ENCODE assay signal across 1 cellular context in the genomic region with DNA sequence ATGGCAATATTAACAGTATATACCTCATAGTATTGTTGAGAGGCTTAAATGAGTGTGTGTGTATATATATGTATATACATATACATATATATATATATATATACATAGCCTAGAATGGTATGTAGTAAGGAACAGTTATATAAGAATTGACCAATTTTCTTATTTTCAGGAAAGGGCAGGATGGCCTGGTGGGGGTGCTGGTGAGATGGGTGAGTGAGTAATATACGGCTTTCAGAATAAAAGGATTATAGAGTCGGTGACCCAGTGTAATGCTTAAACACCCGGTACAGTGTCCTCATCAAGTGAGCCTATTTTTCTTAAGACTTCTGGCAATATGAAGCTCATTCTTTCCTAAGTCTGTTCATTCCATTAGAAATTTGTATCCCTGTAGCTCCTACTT.
TF ChIP-seq lines count a peak whose summit lies in the region.

No MANE protein-coding gene starts in this region.

TF ChIP-seq in Ishikawa, 13 proteins besides CTCF, POLR2A, EP300 and RAD21 (continued from another document):
- TF ChIP-seq, protein P1, sequence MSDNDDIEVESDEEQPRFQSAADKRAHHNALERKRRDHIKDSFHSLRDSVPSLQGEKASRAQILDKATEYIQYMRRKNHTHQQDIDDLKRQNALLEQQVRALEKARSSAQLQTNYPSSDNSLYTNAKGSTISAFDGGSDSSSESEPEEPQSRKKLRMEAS (IDR thresholded peaks at IDR 0.05), result no peak
- TF ChIP-seq EGR1 (IDR thresholded peaks at IDR 0.05), result no peak
